9 cellular contexts compared by ENCODE assay signal in the genomic region with DNA sequence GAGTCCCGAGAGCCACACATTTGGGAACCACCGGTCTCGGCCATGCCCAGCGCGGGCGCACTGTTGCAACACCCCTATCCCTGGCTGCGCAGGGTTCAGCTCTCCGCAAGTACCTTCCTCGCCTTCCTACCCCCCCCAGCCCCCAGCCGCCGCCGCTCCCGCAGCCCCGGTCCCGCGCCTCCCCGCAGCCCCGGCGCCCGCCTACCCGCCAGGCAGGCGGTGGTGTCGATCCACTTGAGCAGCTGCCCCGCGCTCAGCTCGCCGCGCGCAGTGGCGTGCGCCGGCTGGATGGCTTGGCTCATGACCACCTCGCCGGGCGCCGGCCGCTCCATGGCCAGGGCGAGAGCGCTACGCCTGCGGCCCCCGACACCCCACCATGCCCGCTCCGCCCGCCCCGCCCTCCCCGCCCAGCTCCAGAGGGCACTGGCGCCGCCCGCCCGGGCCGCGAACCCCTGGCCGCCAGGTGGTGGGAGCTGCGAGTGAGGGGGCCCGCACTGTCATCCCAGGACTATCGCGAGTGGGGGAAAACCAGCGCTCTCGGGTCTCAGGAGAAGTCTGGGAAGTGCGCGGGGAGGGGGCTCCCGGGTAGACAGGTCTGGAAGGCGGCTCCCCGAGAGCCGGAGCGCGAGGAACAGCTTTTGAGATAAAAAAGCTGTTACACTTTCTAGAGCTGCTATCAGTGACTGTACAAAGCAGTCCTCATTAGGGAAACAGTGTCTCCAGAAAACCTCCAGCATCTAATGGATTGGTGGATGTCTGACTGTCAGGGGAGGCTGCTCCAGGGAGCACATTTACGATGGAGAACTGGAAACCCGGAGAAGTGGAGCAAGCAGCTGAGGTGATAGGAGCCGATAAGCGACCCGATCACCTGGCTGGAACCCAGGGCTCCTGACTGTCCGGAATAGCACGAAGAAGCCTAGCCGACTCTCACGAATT. TPM values are rescaled to one million over a fixed set of nuclear protein-coding genes. Genes with fewer than 3 reads are reported as not detected.
DNase-seq lines count a peak whose midpoint lies in the region; FAIRE-seq and TF ChIP-seq lines count a peak whose summit lies in the region.
"Had no signal": no experiment of that assay in that cellular context is flagged by ENCODE, and none has a peak within 500 bp of the region (broad histone marks: within the 10 kb centered on the region; RNA-seq: fewer than 3 reads in every experiment).

A gene (minus strand): TSS at position 352 of the 936 bp plus-strand sequence. CDS start 20 bp downstream, at position 332.

- no peak for TF ChIP-seq CTCF in ascending aorta (IDR thresholded peaks at IDR 0.05)
- no peak for TF ChIP-seq CTCF in keratinocyte (optimal IDR thresholded peaks at IDR 0.05 in 1 of 3, IDR thresholded peaks at IDR 0.05 in 1 of 3, conservative IDR thresholded peaks at IDR 0.05 in 1 of 3; ENCODE audit: extremely low read depth in 1 of 3, insufficient read depth in 2 of 3, low read length in 3 of 3)
- TF ChIP-seq CTCF in suprapubic skin (IDR thresholded peaks at IDR 0.05), result no peak

- peaks cover 3 to 4% of the 10 kb centered on the region in 2 donors for H3K4me1 ChIP-seq in ascending aorta
- no peaks in the 10 kb centered on the region for H3K4me1 ChIP-seq in keratinocyte (ENCODE audit: control insufficient read depth, extremely low read depth, insufficient read depth, low read length)
- peaks cover 12% of the 10 kb centered on the region for H3K4me1 ChIP-seq in suprapubic skin

- dilution Hi-C loops in keratinocyte (cut with MboI; ENCODE audit: extremely low pct_ligation_motif_present, low sequenced_read_pairs), result no loop called here

- no peaks in the 10 kb centered on the region for H3K9me1 ChIP-seq in keratinocyte (ENCODE audit: control insufficient read depth, extremely low read depth, insufficient read depth, low read length)

- H3K9me3 ChIP-seq in ascending aorta, result no peaks in the 10 kb centered on the region
- H3K9me3 ChIP-seq in keratinocyte (ENCODE audit: control insufficient read depth, low read depth, low read length), result no peaks in the 10 kb centered on the region
- no peaks in the 10 kb centered on the region for H3K9me3 ChIP-seq in suprapubic skin

- H3K27ac ChIP-seq in ascending aorta (no peak within 1 kb of the TSS), keratinocyte (ENCODE audit: control insufficient read depth, insufficient read depth, low read length) (no peak within 1 kb of the TSS), suprapubic skin (no peak within 1 kb of the TSS)

- no peaks in the 10 kb centered on the region for H3K79me2 ChIP-seq in keratinocyte (ENCODE audit: control insufficient read depth, insufficient read depth, low read length)

- 15% methylated on average over 19 of the region's 77 CpGs for WGBS in suprapubic skin

- TF ChIP-seq EP300 in suprapubic skin (IDR thresholded peaks at IDR 0.05), result no peak

- no peak for TF ChIP-seq POLR2A in suprapubic skin (IDR thresholded peaks at IDR 0.05)

- FAIRE-seq in keratinocyte (lab: Jason Lieb, UNC), result no peak
- FAIRE-seq in urothelium cell line (lab: Jason Lieb, UNC), result no peak

- peak within 1 kb of the TSS; percentile 15 for H3K9ac ChIP-seq in keratinocyte (ENCODE audit: control insufficient read depth, extremely low read depth, insufficient read depth, low read length)

- H3K27me3 ChIP-seq in ascending aorta (no peaks in the 10 kb centered on the region), keratinocyte (ENCODE audit: control insufficient read depth, extremely low read depth, insufficient read depth, low read length) (peaks cover 4% of the 10 kb centered on the region), suprapubic skin (peaks cover 28% of the 10 kb centered on the region)

- intact Hi-C loops in ascending aorta (cut with DNase I), result no loop called here

- H3K36me3 ChIP-seq in ascending aorta, result no peaks in the 10 kb centered on the region
- no peaks in the 10 kb centered on the region for H3K36me3 ChIP-seq in keratinocyte (ENCODE audit: control insufficient read depth in 2 of 2, extremely low read depth in 1 of 2, insufficient read depth in 2 of 2, low read length in 2 of 2)
- no peaks in the 10 kb centered on the region for H3K36me3 ChIP-seq in suprapubic skin

- peak within 1 kb of the TSS; percentile 51 for H2AFZ ChIP-seq in keratinocyte (ENCODE audit: control insufficient read depth, low read length)

- H4K20me1 ChIP-seq in keratinocyte (ENCODE audit: control insufficient read depth, extremely low read depth, insufficient read depth, low read length), result no peaks in the 10 kb centered on the region

- peak within 1 kb of the TSS; percentile 45 to 75 for H3K4me3 ChIP-seq in ascending aorta
- peak within 1 kb of the TSS; percentile 18 to 53 (median 49) for H3K4me3 ChIP-seq in keratinocyte (ENCODE audit: control insufficient read depth in 2 of 3, extremely low read depth in 1 of 3, insufficient read depth in 2 of 3, low read depth in 1 of 3, low read length in 3 of 3)
- peak within 1 kb of the TSS; percentile 55 for H3K4me3 ChIP-seq in suprapubic skin

- H3K4me2 ChIP-seq in keratinocyte (ENCODE audit: control insufficient read depth, extremely low read depth, insufficient read depth, low read depth, low read length), result peak within 1 kb of the TSS; percentile 69

- DNase-seq in NCI-H82 (lab: John Stamatoyannopoulos, UW) (peak; percentile 4), NCI-H82 treated with DMSO at 0.1 percent for 48 hours (lab: John Stamatoyannopoulos, UW; ENCODE audit: unreplicated experiment) (no peak), ascending aorta (ENCODE audit: low spot score in 2 of 2) (no peak), keratinocyte (ENCODE audit: low read depth, low spot score) (no peak), suprapubic skin (ENCODE audit: low spot score in 2 of 2) (no peak), HK-2 (ENCODE audit: unreplicated experiment) (no peak), cerebellar cortex (ENCODE audit: low spot score) (no peak), urothelium cell line (ENCODE audit: low spot score) (no peak)
- DNase-seq: CD4-positive, CD25-positive, alpha-beta regulatory T cell had no signal

RNA-seq across cellular contexts. Expression of the gene that starts here (rescaled TPM):
- total RNA-seq in ascending aorta (not detected), suprapubic skin (1 to 10 TPM in 1 of 4 donors, not detected in 3; 3.0 TPM)
- 0.06 TPM in 1 of 3 replicates, not detected in the others for polyA plus RNA-seq in keratinocyte
- polyA plus RNA-seq in keratinocyte (2011; ENCODE audit: low read depth), result not detected
- polyA plus RNA-seq in keratinocyte (2011; cell fraction: cytosol; rRNA removed), result not detected in 2 replicates
- not detected in 2 replicates for polyA plus RNA-seq in keratinocyte (2011; cell fraction: nucleus; rRNA removed)
- not detected in 2 replicates for polyA plus RNA-seq in keratinocyte (2012; ENCODE audit: low replicate concordance)
- not detected in 3 replicates for polyA minus RNA-seq in keratinocyte
- polyA minus RNA-seq in keratinocyte (2011; cell fraction: cytosol; rRNA and poly(A)+ RNA removed), result not detected
- polyA minus RNA-seq in keratinocyte (2011; cell fraction: nucleus; rRNA and poly(A)+ RNA removed), result not detected in 2 replicates
- total RNA-seq: CD4-positive, CD25-positive, alpha-beta regulatory T cell had no signal
- polyA plus RNA-seq: CD4-positive, CD25-positive, alpha-beta regulatory T cell had no signal
